ENCODE assay signal across 8 cellular contexts in genomic region chr1:110004583-110004982, GRCh38.
DNase-seq lines count a peak whose midpoint lies in the region; ATAC-seq and TF ChIP-seq lines count a peak whose summit lies in the region.

No MANE protein-coding gene starts in this region.

- H3K27ac ChIP-seq in SK-N-MC (peak overlapping the region; percentile 90), skin epidermis (peak overlapping the region in 18 of 21 experiments; percentile 23 to 81 (median 62))

- H3K9ac ChIP-seq in SK-N-MC (ENCODE audit: insufficient read length) = no peak overlapping the region

- ATAC-seq in GM18858 (IDR thresholded peaks at IDR 0.05; ENCODE audit: unreplicated experiment) (no peak), GM18861 (IDR thresholded peaks at IDR 0.05; ENCODE audit: unreplicated experiment) (no peak)

- H3K36me3 ChIP-seq in SK-N-MC (ENCODE audit: insufficient read depth, low read length) = peaks cover 12% of the 10 kb centered on the region

- DNase-seq in NCI-H1105 treated with DMSO at 0.1 percent for 48 hours (lab: John Stamatoyannopoulos, UW) (peak; percentile 22), NCI-H1105 (lab: John Stamatoyannopoulos, UW) (no peak), SK-N-MC (ENCODE audit: low read depth, low spot score) (no peak), foreskin fibroblast (no peak)
- no peak for DNase-seq in stimulated activated CD4-positive, alpha-beta T cell treated with anti-CD3 and anti-CD28 coated beads, Interleukin-2, amount 100 ng/mL, for 24 hours

- H3K4me3 ChIP-seq in SK-N-MC (peak overlapping the region; percentile 54; the same call in 1 of the 2 replicates), foreskin fibroblast (ENCODE audit: low read depth in 1 of 2, low read length in 2 of 2) (peak overlapping the region; percentile 5 to 19), skin epidermis (no peak overlapping the region)

- H3K9me3 ChIP-seq in SK-N-MC (ENCODE audit: low read depth, low read length) = no peaks in the 10 kb centered on the region

- no peak for TF ChIP-seq CTCF in foreskin fibroblast (IDR thresholded peaks at IDR 0.05; ENCODE audit: low read depth, low read length)

Comparison
In these comparisons a context has a peak if more than half of its experiments do, and no peak if none do; other contexts are left out.
1. H3K4me3 ChIP-seq: peak in SK-N-MC (single experiment) and foreskin fibroblast (2 of 2); none in skin epidermis (0 of 7).